ENCODE assay signal across 1 cellular context in genomic region chr16:16022683-16023064, GRCh38.
TF ChIP-seq lines count a peak whose summit lies in the region.

No MANE protein-coding gene starts in this region.

TF ChIP-seq in IMR-90, 13 proteins besides CTCF, POLR2A, EP300 and RAD21 (continued from another document):
- no peak for TF ChIP-seq RFX5 (IDR thresholded peaks at IDR 0.05; ENCODE audit: low read depth, low read length)
- no peak for TF ChIP-seq FOS (IDR thresholded peaks at IDR 0.05; ENCODE audit: low read depth, low read length)
- no peak for TF ChIP-seq USF2 (IDR thresholded peaks at IDR 0.05; ENCODE audit: low read depth, low read length)
- TF ChIP-seq CEBPB (IDR thresholded peaks at IDR 0.05; ENCODE audit: low read depth, low read length): no peak
- no peak for TF ChIP-seq RCOR1 (IDR thresholded peaks at IDR 0.05; ENCODE audit: insufficient replicate concordance, low read length)
- no peak for TF ChIP-seq MAFK (IDR thresholded peaks at IDR 0.05; ENCODE audit: low read depth, low read length)
- no peak for TF ChIP-seq MXI1 (IDR thresholded peaks at IDR 0.05; ENCODE audit: borderline replicate concordance, low read depth, low read length)
- TF ChIP-seq NFE2L2 (IDR thresholded peaks at IDR 0.05; ENCODE audit: low read depth, low read length): no peak
